ENCODE assay signal across 26 cellular contexts in the genomic region with DNA sequence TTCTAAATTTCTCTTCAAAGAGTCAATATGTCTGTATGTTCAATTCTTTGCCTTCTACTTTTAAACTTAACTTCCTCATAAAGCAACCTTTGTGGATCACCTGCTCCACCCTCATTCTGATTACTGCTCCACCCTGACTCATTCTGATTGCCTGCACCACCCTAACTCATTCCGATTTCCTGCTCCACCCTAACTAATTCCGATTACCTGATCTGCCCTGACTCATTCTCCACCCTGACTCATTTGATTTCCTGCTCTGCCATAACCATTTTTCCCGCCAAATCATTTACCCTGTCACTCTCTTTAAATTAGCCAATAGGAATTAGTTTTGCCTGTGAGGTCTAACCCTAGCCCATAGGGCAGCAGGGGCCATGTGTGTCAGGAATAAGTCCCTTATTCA. TPM values are rescaled to one million over a fixed set of nuclear protein-coding genes. Genes with fewer than 3 reads are reported as not detected.
DNase-seq lines count a peak whose midpoint lies in the region; ATAC-seq and TF ChIP-seq lines count a peak whose summit lies in the region.
"Had no signal": no experiment of that assay in that cellular context is flagged by ENCODE, and none has a peak within 500 bp of the region (broad histone marks: within the 10 kb centered on the region; RNA-seq: fewer than 3 reads in every experiment).

No MANE protein-coding gene starts in this region.

- peaks cover 10% of the 10 kb centered on the region for H3K9me3 Mint-ChIP-seq in activated naive CD4-positive, alpha-beta T cell treated with anti-CD3 and anti-CD28 coated beads, Interleukin-2, amount 50 U/mL, for 24 hours
- H3K9me3 Mint-ChIP-seq in effector memory CD8-positive, alpha-beta T cell: peaks cover 11 to 13% of the 10 kb centered on the region in 2 donors
- peaks cover 40% of the 10 kb centered on the region for H3K9me3 Mint-ChIP-seq in activated CD4-positive, alpha-beta T cell treated with anti-CD3 and anti-CD28 coated beads, Interleukin-2, amount 10 ng/mL, durations not matched to agents 7 days and 5 days
- H3K9me3 Mint-ChIP-seq in activated CD8-positive, alpha-beta T cell treated with anti-CD3 and anti-CD28 coated beads for 36 hours: peaks cover 31% of the 10 kb centered on the region

- POLR2A ChIA-PET in activated CD4-positive, alpha-beta T cell treated with anti-CD3 and anti-CD28 coated beads, Interleukin-2, amount 10 ng/mL, durations not matched to agents 7 days and 5 days (lab: Charles Lee): no interaction called here
- POLR2A ChIA-PET in activated CD8-positive, alpha-beta T cell treated with anti-CD3 and anti-CD28 coated beads for 36 hours (lab: Charles Lee): no interaction called here

- intact Hi-C loops in activated CD8-positive, alpha-beta T cell treated with anti-CD3 and anti-CD28 coated beads for 36 hours (cut with micrococcal nuclease): no loop called here

- TF ChIP-seq CTCF in activated CD8-positive, alpha-beta T cell treated with anti-CD3 and anti-CD28 coated beads for 36 hours (IDR thresholded peaks at IDR 0.05): no peak

- peaks cover 56% of the 10 kb centered on the region for H3K36me3 Mint-ChIP-seq in activated naive CD4-positive, alpha-beta T cell treated with anti-CD3 and anti-CD28 coated beads, Interleukin-2, amount 50 U/mL, for 24 hours
- peaks cover 18% of the 10 kb centered on the region for H3K36me3 Mint-ChIP-seq in effector memory CD8-positive, alpha-beta T cell (ENCODE audit: insufficient read depth)
- H3K36me3 Mint-ChIP-seq in activated CD4-positive, alpha-beta T cell treated with anti-CD3 and anti-CD28 coated beads, Interleukin-2, amount 10 ng/mL, durations not matched to agents 7 days and 5 days (ENCODE audit: low read depth): peaks cover 93% of the 10 kb centered on the region
- H3K36me3 Mint-ChIP-seq in activated CD8-positive, alpha-beta T cell treated with anti-CD3 and anti-CD28 coated beads for 36 hours (ENCODE audit: low read depth): peaks cover 87% of the 10 kb centered on the region

- no peaks in the 10 kb centered on the region for H3K27me3 Mint-ChIP-seq in activated naive CD4-positive, alpha-beta T cell treated with anti-CD3 and anti-CD28 coated beads, Interleukin-2, amount 50 U/mL, for 24 hours
- no peaks in the 10 kb centered on the region for H3K27me3 Mint-ChIP-seq in effector memory CD8-positive, alpha-beta T cell
- H3K27me3 Mint-ChIP-seq in activated CD4-positive, alpha-beta T cell treated with anti-CD3 and anti-CD28 coated beads, Interleukin-2, amount 10 ng/mL, durations not matched to agents 7 days and 5 days: no peaks in the 10 kb centered on the region
- no peaks in the 10 kb centered on the region for H3K27me3 Mint-ChIP-seq in activated CD8-positive, alpha-beta T cell treated with anti-CD3 and anti-CD28 coated beads for 36 hours
- H3K27me3 Mint-ChIP-seq: CD4-positive, alpha-beta memory T cell had no signal

- CTCF ChIA-PET in activated CD4-positive, alpha-beta T cell treated with anti-CD3 and anti-CD28 coated beads, Interleukin-2, amount 10 ng/mL, durations not matched to agents 7 days and 5 days (lab: Charles Lee): no interaction called here
- CTCF ChIA-PET in activated CD8-positive, alpha-beta T cell treated with anti-CD3 and anti-CD28 coated beads for 36 hours (lab: Charles Lee): no interaction called here

- peaks cover 51% of the 10 kb centered on the region for H3K4me1 Mint-ChIP-seq in activated naive CD4-positive, alpha-beta T cell treated with anti-CD3 and anti-CD28 coated beads, Interleukin-2, amount 50 U/mL, for 24 hours
- peaks cover 31 to 80% of the 10 kb centered on the region in 2 donors for H3K4me1 Mint-ChIP-seq in effector memory CD8-positive, alpha-beta T cell (ENCODE audit: low read depth in 2 of 2)
- peaks cover 43% of the 10 kb centered on the region for H3K4me1 Mint-ChIP-seq in activated CD4-positive, alpha-beta T cell treated with anti-CD3 and anti-CD28 coated beads, Interleukin-2, amount 10 ng/mL, durations not matched to agents 7 days and 5 days
- H3K4me1 Mint-ChIP-seq in activated CD8-positive, alpha-beta T cell treated with anti-CD3 and anti-CD28 coated beads for 36 hours (ENCODE audit: low read depth): peaks cover 41% of the 10 kb centered on the region

- no peak for DNase-seq in activated naive CD4-positive, alpha-beta T cell treated with anti-CD3 and anti-CD28 coated beads, Interleukin-2, amount 50 U/mL, for 16 hours
- peak; percentile 80 for DNase-seq in HT1080 (ENCODE audit: low read depth)
- no peak for DNase-seq in effector memory CD8-positive, alpha-beta T cell
- no peak for DNase-seq in activated CD4-positive, alpha-beta T cell treated with anti-CD3 and anti-CD28 coated beads, Interleukin-2, amount 10 ng/mL, durations not matched to agents 7 days and 5 days
- no peak for DNase-seq in activated CD8-positive, alpha-beta T cell treated with anti-CD3 and anti-CD28 coated beads for 36 hours
- DNase-seq: 8988T; CD4-positive, alpha-beta memory T cell; COR-L47; DMS53; GDM1; GOT3; NCI-H1092 treated with DMSO at 0.1 percent for 48 hours; NCI-H1436; NCI-H187; NCI-H2081 treated with DMSO at 0.1 percent for 48 hours; NCI-H2171; NCI-H226; NCI-H510A; NCI-H69; SHP77 had no signal

- no peak for ATAC-seq in effector memory CD8-positive, alpha-beta T cell (replicated peaks)
- no peak for ATAC-seq in HG03139 (IDR thresholded peaks at IDR 0.05; ENCODE audit: unreplicated experiment)
- no peak for ATAC-seq in GM19452 (IDR thresholded peaks at IDR 0.05; ENCODE audit: unreplicated experiment)
- no peak for ATAC-seq in activated CD8-positive, alpha-beta T cell treated with anti-CD3 and anti-CD28 coated beads for 36 hours
- ATAC-seq: GM12878, Panc1 had no signal

- peak overlapping the region; percentile 19 for H3K27ac Mint-ChIP-seq in activated naive CD4-positive, alpha-beta T cell treated with anti-CD3 and anti-CD28 coated beads, Interleukin-2, amount 50 U/mL, for 24 hours
- peak overlapping the region; percentile 2 to 73 for H3K27ac Mint-ChIP-seq in effector memory CD8-positive, alpha-beta T cell
- no peak overlapping the region for H3K27ac Mint-ChIP-seq in activated CD4-positive, alpha-beta T cell treated with anti-CD3 and anti-CD28 coated beads, Interleukin-2, amount 10 ng/mL, durations not matched to agents 7 days and 5 days
- no peak overlapping the region for H3K27ac Mint-ChIP-seq in activated CD8-positive, alpha-beta T cell treated with anti-CD3 and anti-CD28 coated beads for 36 hours

- H3K4me3 Mint-ChIP-seq in activated naive CD4-positive, alpha-beta T cell treated with anti-CD3 and anti-CD28 coated beads, Interleukin-2, amount 50 U/mL, for 24 hours: no peak overlapping the region
- H3K4me3 Mint-ChIP-seq in effector memory CD8-positive, alpha-beta T cell: peak overlapping the region in 1 of 2 donors; percentile 11
- no peak overlapping the region for H3K4me3 Mint-ChIP-seq in activated CD4-positive, alpha-beta T cell treated with anti-CD3 and anti-CD28 coated beads, Interleukin-2, amount 10 ng/mL, durations not matched to agents 7 days and 5 days
- H3K4me3 Mint-ChIP-seq in activated CD8-positive, alpha-beta T cell treated with anti-CD3 and anti-CD28 coated beads for 36 hours: no peak overlapping the region
- H3K4me3 Mint-ChIP-seq: CD4-positive, alpha-beta memory T cell had no signal

RNA-seq across cellular contexts. Expression of a gene that starts 50.3 kb away (rescaled TPM):
- 2.8 and 3.4 TPM in 2 replicates for total RNA-seq in HT1080 (2014; rRNA removed; shearing (Covaris generic))
- polyA plus RNA-seq in HT1080 (2015; cell fraction: cytosol; rRNA removed): 1.7 and 2.4 TPM in 2 replicates
- 10.2 and 12.5 TPM in 2 replicates for polyA plus RNA-seq in HT1080 (2015; cell fraction: nucleus; rRNA removed)
- 10 to 100 TPM; 28.2 to 28.4 TPM for total RNA-seq in activated CD4-positive, alpha-beta T cell treated with anti-CD3 and anti-CD28 coated beads, Interleukin-2, amount 10 ng/mL, durations not matched to agents 7 days and 5 days
- 10 to 100 TPM; 21.4 to 21.9 TPM for total RNA-seq in activated CD8-positive, alpha-beta T cell treated with anti-CD3 and anti-CD28 coated beads for 36 hours
- total RNA-seq: SK-MEL-5 had no signal
- polyA plus RNA-seq: CD4-positive, alpha-beta memory T cell; GM12878 had no signal

Comparison
In these comparisons a context has a peak if more than half of its experiments do, and no peak if none do; other contexts are left out.
1. H3K27ac Mint-ChIP-seq: peak in activated naive CD4-positive, alpha-beta T cell treated with anti-CD3 and anti-CD28 coated beads, Interleukin-2, amount 50 U/mL, for 24 hours (single experiment) and effector memory CD8-positive, alpha-beta T cell (2 of 2); none in activated CD4-positive, alpha-beta T cell treated with anti-CD3 and anti-CD28 coated beads, Interleukin-2, amount 10 ng/mL, durations not matched to agents 7 days and 5 days (single experiment) and activated CD8-positive, alpha-beta T cell treated with anti-CD3 and anti-CD28 coated beads for 36 hours (single experiment).